Comparison of ENCODE assay signal across 13 cellular contexts in genomic region chr15:43974852-43975251, GRCh38.
DNase-seq lines count a peak whose midpoint lies in the region; ATAC-seq, FAIRE-seq and TF ChIP-seq lines count a peak whose summit lies in the region.
"Had no signal": no experiment of that assay in that cellular context is flagged by ENCODE, and none has a peak within 500 bp of the region (broad histone marks: within the 10 kb centered on the region; RNA-seq: fewer than 3 reads in every experiment).

No MANE protein-coding gene starts in this region.

- no peaks in the 10 kb centered on the region for H3K4me1 Mint-ChIP-seq in chondrocyte (ENCODE audit: low read depth)

- no peaks in the 10 kb centered on the region for H3K9me3 ChIP-seq in cardiac muscle cell (ENCODE audit: low read depth)
- no peaks in the 10 kb centered on the region for H3K9me3 ChIP-seq in right atrium auricular region
- H3K9me3 ChIP-seq: SK-N-SH had no signal

- H3K9me3 Mint-ChIP-seq in chondrocyte (ENCODE audit: low read depth), result peaks cover 3% of the 10 kb centered on the region

- peak; percentile 53 for ATAC-seq in HG03159 (IDR thresholded peaks at IDR 0.05; ENCODE audit: unreplicated experiment)
- no peak for ATAC-seq in esophagus mucosa

- no peaks in the 10 kb centered on the region for H3K27me3 ChIP-seq in cardiac muscle cell
- H3K27me3 ChIP-seq in right atrium auricular region, result no peaks in the 10 kb centered on the region

- H3K27me3 Mint-ChIP-seq in chondrocyte (ENCODE audit: low read depth), result peaks cover 12% of the 10 kb centered on the region
- H3K27me3 Mint-ChIP-seq: activated naive CD8-positive, alpha-beta T cell had no signal

- H3K36me3 Mint-ChIP-seq in chondrocyte (ENCODE audit: low read depth), result no peaks in the 10 kb centered on the region

- H3K4me3 ChIP-seq in cardiac muscle cell, result no peak overlapping the region
- H3K4me3 ChIP-seq in right atrium auricular region, result no peak overlapping the region

- H3K27ac Mint-ChIP-seq in chondrocyte (ENCODE audit: unreplicated experiment), result no peak overlapping the region
- H3K27ac Mint-ChIP-seq: activated naive CD8-positive, alpha-beta T cell had no signal

- H3K27ac ChIP-seq in cardiac muscle cell, result peak overlapping the region; percentile 74
- H3K27ac ChIP-seq in right atrium auricular region, result peak overlapping the region in 1 of 2 donors; percentile 38

- H3K4me1 ChIP-seq in cardiac muscle cell (ENCODE audit: low read depth), result peaks cover 23% of the 10 kb centered on the region
- no peaks in the 10 kb centered on the region for H3K4me1 ChIP-seq in right atrium auricular region

- FAIRE-seq in RCC 7860 (lab: Jason Lieb, UNC), result peak; percentile 99

- TF ChIP-seq CTCF in cardiac muscle cell (IDR thresholded peaks at IDR 0.05; ENCODE audit: low read depth, low read length) (no peak), right atrium auricular region (IDR thresholded peaks at IDR 0.05) (no peak), chondrocyte (IDR thresholded peaks at IDR 0.05) (no peak)

- no peak for DNase-seq in cardiac muscle cell (ENCODE audit: low read depth in 1 of 2, low spot score in 1 of 2)
- no peak for DNase-seq in right atrium auricular region (ENCODE audit: low spot score)
- peak; percentile 92 for DNase-seq in RCC 7860 (ENCODE audit: low spot score)
- DNase-seq in retina, result peak; percentile 75
- no peak for DNase-seq in chondrocyte (ENCODE audit: low spot score)
- DNase-seq in activated effector memory CD4-positive, alpha-beta T cell treated with anti-CD3 and anti-CD28 coated beads, Interleukin-2, amount 50 U/mL, for 16 hours, result no peak
- DNase-seq: activated CD4-positive, alpha-beta T cell treated with anti-CD3 and anti-CD28 coated beads, Interleukin-2, amount 50 U/mL, for 4 hours; mesendoderm; NCI-H226; SK-N-SH had no signal

- H3K36me3 ChIP-seq in cardiac muscle cell (no peaks in the 10 kb centered on the region), right atrium auricular region (no peaks in the 10 kb centered on the region)

- no peak overlapping the region for H3K4me3 Mint-ChIP-seq in chondrocyte (ENCODE audit: unreplicated experiment)
- H3K4me3 Mint-ChIP-seq: activated naive CD8-positive, alpha-beta T cell had no signal

Comparison
In these comparisons a context has a peak if more than half of its experiments do, and no peak if none do; other contexts are left out.
1. DNase-seq: peak in RCC 7860 (single experiment) and retina (single experiment); none in cardiac muscle cell (0 of 2), right atrium auricular region (single experiment), chondrocyte (single experiment) and activated effector memory CD4-positive, alpha-beta T cell treated with anti-CD3 and anti-CD28 coated beads, Interleukin-2, amount 50 U/mL, for 16 hours (single experiment).